15 cellular contexts compared by ENCODE assay signal in the genomic region with DNA sequence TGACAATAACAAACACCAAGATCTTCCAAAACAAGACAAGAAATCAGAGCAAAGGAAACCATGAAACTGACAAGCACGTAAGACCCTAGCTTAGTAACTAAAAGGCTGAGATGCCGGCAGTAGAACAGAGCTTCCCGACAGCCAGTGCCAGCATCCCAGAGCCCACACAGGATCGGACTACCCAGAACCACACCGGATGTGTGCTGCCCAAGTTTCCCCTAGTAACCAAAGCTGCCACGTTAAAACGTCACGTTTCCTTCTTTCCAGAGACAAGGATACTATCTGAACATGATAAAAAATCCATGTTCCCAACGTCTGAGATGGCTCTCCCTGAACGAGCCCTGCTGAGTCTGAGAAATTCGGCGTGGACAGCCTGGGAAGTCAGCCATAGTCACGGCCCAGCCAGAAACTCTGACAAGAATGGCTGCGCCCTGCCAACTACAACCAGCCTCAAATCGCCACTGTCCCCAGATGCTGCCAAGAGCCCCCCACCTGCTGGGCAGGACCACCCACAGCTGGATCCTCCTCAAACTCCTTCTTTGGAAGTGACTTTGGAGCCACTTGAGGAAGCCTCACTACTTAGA. TPM values are rescaled to one million over a fixed set of nuclear protein-coding genes. Genes with fewer than 3 reads are reported as not detected.
DNase-seq lines count a peak whose midpoint lies in the region; ATAC-seq and TF ChIP-seq lines count a peak whose summit lies in the region.
"Had no signal": no experiment of that assay in that cellular context is flagged by ENCODE, and none has a peak within 500 bp of the region (broad histone marks: within the 10 kb centered on the region; RNA-seq: fewer than 3 reads in every experiment).

No MANE protein-coding gene starts in this region.

- no peak for TF ChIP-seq CTCF in right atrium auricular region (IDR thresholded peaks at IDR 0.05)
- no peak for TF ChIP-seq CTCF in sigmoid colon (IDR thresholded peaks at IDR 0.05)

- H3K27me3 Mint-ChIP-seq in activated T-cell treated with anti-CD3 and anti-CD28 coated beads, Interleukin-2, amount 50 U/mL, for 4 hours (ENCODE audit: low read depth) = no peaks in the 10 kb centered on the region

- H3K27me3 ChIP-seq in right atrium auricular region = no peaks in the 10 kb centered on the region
- H3K27me3 ChIP-seq in sigmoid colon = no peaks in the 10 kb centered on the region

- H3K4me1 ChIP-seq in right atrium auricular region (no peaks in the 10 kb centered on the region), sigmoid colon (peaks cover 0 to 43% (median 14%) of the 10 kb centered on the region in 4 donors)

- H3K4me3 Mint-ChIP-seq in activated T-cell treated with anti-CD3 and anti-CD28 coated beads, Interleukin-2, amount 50 U/mL, for 4 hours = no peak overlapping the region

- DNase-seq in Right ventricle myocardium inferior (ENCODE audit: missing footprints) (no peak), right atrium auricular region (ENCODE audit: low spot score) (no peak), left cardiac atrium (no peak), sigmoid colon (no peak), DMS153 treated with DMSO at 0.1 percent for 48 hours (lab: John Stamatoyannopoulos, UW; ENCODE audit: unreplicated experiment) (no peak), kidney glomerular epithelial cell (lab: John Stamatoyannopoulos, UW) (no peak), posterior cingulate gyrus (no peak)
- no peak for DNase-seq in activated T-cell treated with anti-CD3 and anti-CD28 coated beads, Interleukin-2, amount 50 U/mL, for 4 hours
- DNase-seq: DMS153, KBM-7, NCI-H1092 treated with DMSO at 0.1 percent for 48 hours, NCI-H1694, NCI-H2107, NCI-H345, NCI-H526 treated with DMSO at 0.1 percent for 48 hours had no signal

- no peaks in the 10 kb centered on the region for H3K9me3 Mint-ChIP-seq in activated T-cell treated with anti-CD3 and anti-CD28 coated beads, Interleukin-2, amount 50 U/mL, for 4 hours

- H3K9me3 ChIP-seq in right atrium auricular region = no peaks in the 10 kb centered on the region
- no peaks in the 10 kb centered on the region for H3K9me3 ChIP-seq in sigmoid colon

- H3K36me3 ChIP-seq in right atrium auricular region (peaks cover 20% of the 10 kb centered on the region), sigmoid colon (peaks cover 0 to 67% (median 17%) of the 10 kb centered on the region in 4 donors)

- peaks cover 38% of the 10 kb centered on the region for H3K36me3 Mint-ChIP-seq in activated T-cell treated with anti-CD3 and anti-CD28 coated beads, Interleukin-2, amount 50 U/mL, for 4 hours (ENCODE audit: insufficient read depth)

- 84 to 90% methylated on average over 15 of the region's 15 CpGs for WGBS in sigmoid colon, 2 donors

- H3K4me3 ChIP-seq in right atrium auricular region (no peak overlapping the region), sigmoid colon (no peak overlapping the region)

- peaks cover 28% of the 10 kb centered on the region for H3K4me1 Mint-ChIP-seq in activated T-cell treated with anti-CD3 and anti-CD28 coated beads, Interleukin-2, amount 50 U/mL, for 4 hours (ENCODE audit: low read depth)

- peak; percentile 65 for ATAC-seq in Right ventricle myocardium inferior
- peak; percentile 37 to 82 for ATAC-seq in left cardiac atrium
- ATAC-seq in activated T-cell treated with anti-CD3 and anti-CD28 coated beads, Interleukin-2, amount 50 U/mL, for 4 hours = no peak

- TF ChIP-seq EP300 in sigmoid colon (IDR thresholded peaks at IDR 0.05) = no peak

- TF ChIP-seq POLR2A in sigmoid colon (IDR thresholded peaks at IDR 0.05) = no peak

- intact Hi-C loops in Right ventricle myocardium inferior (cut with DNase I) (no loop called here), left cardiac atrium (cut with DNase I) (no loop called here), sigmoid colon (cut with DNase I) (no loop called here), posterior cingulate gyrus (cut with DNase I) (no loop called here)

- H3K27ac ChIP-seq in right atrium auricular region (peak overlapping the region in 1 of 2 donors; percentile 27), sigmoid colon (peak overlapping the region; percentile 33 to 72 (median 68))

RNA-seq across cellular contexts. Expression of a gene that starts 16.9 kb away (rescaled TPM):
- total RNA-seq in Right ventricle myocardium inferior (7.9 TPM), right atrium auricular region (1 to 10 TPM; 5.1 to 7.4 TPM), left cardiac atrium (10 to 100 TPM; 11.9 to 17.2 TPM), sigmoid colon (10 to 100 TPM; 13.3 to 34.1 (median 20.8) TPM)
- polyA plus RNA-seq in sigmoid colon = 10 to 100 TPM; 17.4 to 47.8 (median 25.4) TPM
- 10 to 100 TPM; 48.9 to 64.6 (median 60.5) TPM for total RNA-seq in activated T-cell treated with anti-CD3 and anti-CD28 coated beads, Interleukin-2, amount 50 U/mL, for 4 hours

RNA-seq across cellular contexts. Expression of a gene that starts 33.1 kb away (rescaled TPM):
- total RNA-seq in Right ventricle myocardium inferior (10.4 TPM), right atrium auricular region (10 to 100 TPM in 1 of 2 donors, 1 to 10 TPM in 1; 5.0 to 19.5 TPM), left cardiac atrium (10 to 100 TPM; 18.4 to 35.7 TPM), sigmoid colon (10 to 100 TPM in 3 of 4 donors, 1 to 10 TPM in 1; 9.6 to 19.7 (median 11.6) TPM)
- polyA plus RNA-seq in sigmoid colon = 100 to 1,000 TPM in 1 of 3 donors, 10 to 100 TPM in 2; 10.8 to 140 (median 37.9) TPM
- total RNA-seq in activated T-cell treated with anti-CD3 and anti-CD28 coated beads, Interleukin-2, amount 50 U/mL, for 4 hours = 10 to 100 TPM; 22.0 to 31.5 (median 26.3) TPM

Comparison
In these comparisons a context has a peak if more than half of its experiments do, and no peak if none do; other contexts are left out.
1. ATAC-seq: peak in Right ventricle myocardium inferior (single experiment) and left cardiac atrium (2 of 2); none in activated T-cell treated with anti-CD3 and anti-CD28 coated beads, Interleukin-2, amount 50 U/mL, for 4 hours (0 of 2).